ENCODE assay signal across 8 cellular contexts in genomic region chr10:46106410-46107255, GRCh38.
A peak's percentile ranks its signal among the peaks of the same experiment; 100 is the strongest.
DNase-seq lines count a peak whose midpoint lies in the region; ATAC-seq and TF ChIP-seq lines count a peak whose summit lies in the region.

No MANE protein-coding gene starts in this region.

- 5 to 7% methylated on average over 27 to 28 of the region's 55 CpGs for WGBS in upper lobe of left lung, 2 donors

- H3K36me3 Mint-ChIP-seq in naive thymus-derived CD4-positive, alpha-beta T cell, result peaks cover 0 to 4% (median 0%) of the 10 kb centered on the region in 5 donors

- peak overlapping the region; percentile 82 to 98 (median 91) for H3K4me3 Mint-ChIP-seq in naive thymus-derived CD4-positive, alpha-beta T cell

- no peak for TF ChIP-seq CTCF in AG09309 (IDR thresholded peaks at IDR 0.05; ENCODE audit: control insufficient read depth, insufficient read depth, low read depth, low read length, missing control alignments)
- no peak for TF ChIP-seq CTCF in fibroblast of the aortic adventitia (IDR thresholded peaks at IDR 0.05; ENCODE audit: insufficient read depth, low read length)
- peak in 3 of 6 experiments; percentile 39 to 61 (median 40) for TF ChIP-seq CTCF in upper lobe of left lung (IDR thresholded peaks at IDR 0.05)

- H3K27me3 Mint-ChIP-seq in naive thymus-derived CD4-positive, alpha-beta T cell, result peaks cover 0 to 30% (median 0%) of the 10 kb centered on the region in 5 donors

- peak overlapping the region; percentile 42 for H3K4me3 ChIP-seq in AG09309 (ENCODE audit: control insufficient read depth, low read depth, low read length)
- H3K4me3 ChIP-seq in fibroblast of the aortic adventitia (ENCODE audit: low read depth, low read length), result peak overlapping the region; percentile 66
- peak overlapping the region; percentile 54 for H3K4me3 ChIP-seq in naive thymus-derived CD4-positive, alpha-beta T cell (ENCODE audit: low read length)
- H3K4me3 ChIP-seq in upper lobe of left lung, result peak overlapping the region; percentile 52 to 68 (median 58)

- peak overlapping the region in 8 of 9 donors; percentile 1 to 93 (median 76) for H3K27ac Mint-ChIP-seq in naive thymus-derived CD4-positive, alpha-beta T cell

- intact Hi-C loops in naive thymus-derived CD4-positive, alpha-beta T cell (cut with micrococcal nuclease), result loop anchor here in 1 of 2 donors (2.0 kb wide), 2 partner anchors 14 to 76 kb away; partner anchors contain the start of gene NCOA4

- ATAC-seq in GM18520 (IDR thresholded peaks at IDR 0.05; ENCODE audit: unreplicated experiment), result peak; percentile 87
- peak; percentile 97 for ATAC-seq in HG03064 (IDR thresholded peaks at IDR 0.05; ENCODE audit: low read depth, unreplicated experiment)
- ATAC-seq in naive thymus-derived CD4-positive, alpha-beta T cell, result peak; percentile 95
- peak; percentile 92 to 98 for ATAC-seq in upper lobe of left lung (ENCODE audit: low FRiP score in 2 of 2)

- peaks cover 6 to 7% of the 10 kb centered on the region in 2 donors for H3K4me1 ChIP-seq in naive thymus-derived CD4-positive, alpha-beta T cell (ENCODE audit: control insufficient read depth in 2 of 2, insufficient read depth in 2 of 2, low read length in 2 of 2)
- H3K4me1 ChIP-seq in upper lobe of left lung, result peaks cover 8 to 16% (median 9%) of the 10 kb centered on the region in 4 donors

- DNase-seq in AG09309 (ENCODE audit: low read depth) (no peak), NCI-H526 treated with DMSO at 0.1 percent for 48 hours (lab: John Stamatoyannopoulos, UW) (peak; percentile 17), fibroblast of the aortic adventitia (ENCODE audit: low read depth) (peak; percentile 15), upper lobe of left lung (peak; percentile 66 to 91)
- DNase-seq in activated T-helper 9 cell treated with anti-CD3 and anti-CD28 coated beads, Interleukin-2, amount 50 U/mL, for 16 hours (ENCODE audit: low read depth), result peak; percentile 23
- peak in 8 of 9 donors; percentile 34 to 67 (median 40) for DNase-seq in naive thymus-derived CD4-positive, alpha-beta T cell

- peaks cover 10 to 23% (median 17%) of the 10 kb centered on the region in 7 donors for H3K4me1 Mint-ChIP-seq in naive thymus-derived CD4-positive, alpha-beta T cell

- H3K9me3 Mint-ChIP-seq in naive thymus-derived CD4-positive, alpha-beta T cell, result no peaks in the 10 kb centered on the region

- H3K27me3 ChIP-seq in naive thymus-derived CD4-positive, alpha-beta T cell (ENCODE audit: control insufficient read depth in 2 of 2, insufficient read depth in 2 of 2, low read length in 2 of 2), result no peaks in the 10 kb centered on the region
- H3K27me3 ChIP-seq in upper lobe of left lung, result peaks cover 0 to 4% (median 0%) of the 10 kb centered on the region in 4 donors

- POLR2A ChIA-PET in naive thymus-derived CD4-positive, alpha-beta T cell (lab: Charles Lee), result interaction anchor here (1.0 to 1.2 kb wide), 3 partner anchors 12 to 176 kb away, joined by 3 to 5 read pairs (median 4); no protein-coding TSS in a partner anchor

- no peaks in the 10 kb centered on the region for H3K9me3 ChIP-seq in naive thymus-derived CD4-positive, alpha-beta T cell (ENCODE audit: control insufficient read depth in 2 of 3, low read length in 3 of 3)
- no peaks in the 10 kb centered on the region for H3K9me3 ChIP-seq in upper lobe of left lung

- peak overlapping the region; percentile 72 for H3K27ac ChIP-seq in naive thymus-derived CD4-positive, alpha-beta T cell (ENCODE audit: low read depth, low read length)
- peak overlapping the region in 1 of 4 donors; percentile 85 for H3K27ac ChIP-seq in upper lobe of left lung

- no peak for TF ChIP-seq POLR2A in upper lobe of left lung (IDR thresholded peaks at IDR 0.05)

- CTCF ChIA-PET in naive thymus-derived CD4-positive, alpha-beta T cell (lab: Charles Lee), result no interaction called here

- H3K36me3 ChIP-seq in naive thymus-derived CD4-positive, alpha-beta T cell (ENCODE audit: control insufficient read depth in 2 of 3, insufficient read depth in 3 of 3, low read length in 3 of 3), result no peaks in the 10 kb centered on the region
- H3K36me3 ChIP-seq in upper lobe of left lung, result no peaks in the 10 kb centered on the region

- no peak for TF ChIP-seq EP300 in upper lobe of left lung (IDR thresholded peaks at IDR 0.05)
